ENCODE assay signal across 19 cellular contexts in the genomic region with DNA sequence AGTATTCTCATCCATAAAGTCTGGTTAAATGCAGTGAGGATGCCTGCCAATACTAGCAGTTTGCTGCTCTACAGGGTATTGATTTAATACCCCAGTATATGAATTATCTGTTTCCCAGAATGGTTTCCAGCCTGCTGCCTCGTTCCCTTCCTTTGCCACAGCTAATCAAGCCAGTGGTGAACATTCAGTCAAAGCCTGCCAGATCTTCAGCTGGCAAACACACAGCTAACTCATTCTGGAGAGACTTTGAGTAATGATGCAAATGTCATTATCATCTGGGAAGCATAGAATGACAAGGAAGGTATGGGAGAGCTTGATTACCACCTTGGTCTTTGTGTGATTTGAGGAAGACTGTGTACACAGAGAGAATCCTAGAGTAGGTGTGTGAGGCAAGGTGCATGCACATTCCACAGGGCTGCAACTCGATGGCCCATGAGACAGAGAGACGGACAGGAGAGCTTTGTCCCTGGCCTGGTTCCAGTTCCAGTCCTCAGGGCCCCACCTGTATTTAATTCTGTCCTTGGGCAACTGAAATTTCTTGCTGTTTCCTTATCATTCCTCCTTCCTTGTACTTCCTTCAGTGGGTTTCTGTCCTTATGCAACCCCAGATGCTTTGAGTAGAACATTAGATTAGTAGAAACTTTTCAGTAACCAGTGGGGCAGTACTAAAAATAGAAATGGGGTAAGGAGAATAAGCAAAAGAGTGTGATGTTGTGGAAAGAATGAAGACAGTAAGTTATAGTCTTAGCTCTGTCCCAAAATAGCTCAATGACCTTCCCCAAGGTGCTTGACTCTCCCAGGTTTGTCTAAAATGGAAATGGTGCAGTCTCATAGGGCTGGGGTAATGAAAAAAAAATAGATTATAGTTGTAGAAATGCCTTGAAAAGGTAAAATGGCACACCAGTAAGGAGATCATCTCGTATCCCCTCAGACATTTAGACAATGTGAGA.
"Had no signal": no experiment of that assay in that cellular context is flagged by ENCODE, and none has a peak within 500 bp of the region (broad histone marks: within the 10 kb centered on the region; RNA-seq: fewer than 3 reads in every experiment).

No MANE protein-coding gene starts in this region.

- ATAC-seq: activated CD4-positive, CD25-positive, alpha-beta regulatory T cell treated with anti-CD3 and anti-CD28 coated beads, Interleukin-2, amount 50 U/mL, for 24 hours; activated CD8-positive, alpha-beta memory T cell treated with anti-CD3 and anti-CD28 coated beads, Interleukin-2, amount 10 ng/mL, durations not matched to agents 7 days and 5 days; activated naive CD4-positive, alpha-beta T cell treated with anti-CD3 and anti-CD28 coated beads, Interleukin-2, amount 50 U/mL, for 72 hours; naive thymus-derived CD4-positive, alpha-beta T cell; stimulated activated naive CD8-positive, alpha-beta T cell treated with anti-CD3 and anti-CD28 coated beads, Interleukin-15, Interleukin-2, amounts not matched to agents 100 U/mL and 50 U/mL, for 24 hours had no signal

- H3K27ac ChIP-seq: brain microvascular endothelial cell, esophagus squamous epithelium, neutrophil, sigmoid colon had no signal

- H3K27me3 ChIP-seq: brain microvascular endothelial cell, dorsolateral prefrontal cortex, esophagus squamous epithelium, neutrophil, sigmoid colon had no signal

- H3K36me3 ChIP-seq: brain microvascular endothelial cell, esophagus squamous epithelium, neutrophil, sigmoid colon had no signal

- H3K9me3 ChIP-seq: esophagus squamous epithelium, neutrophil, sigmoid colon had no signal

- H3K4me3 ChIP-seq: dorsolateral prefrontal cortex, esophagus squamous epithelium, lung, sigmoid colon had no signal

- DNase-seq: activated CD4-positive, alpha-beta T cell treated with anti-CD3 and anti-CD28 coated beads, Interleukin-2, amount 50 U/mL, for 4 hours; activated CD8-positive, alpha-beta memory T cell treated with anti-CD3 and anti-CD28 coated beads, Interleukin-2, amount 10 ng/mL, durations not matched to agents 7 days and 5 days; activated effector memory CD4-positive, alpha-beta T cell treated with Interleukin-2 at 50 U/mL for 16 hours; activated T-cell treated with anti-CD3 and anti-CD28 coated beads, Interleukin-2, amount 50 U/mL, for 24 hours; brain microvascular endothelial cell; esophagus squamous epithelium; foreskin fibroblast; naive thymus-derived CD4-positive, alpha-beta T cell; posterior cingulate gyrus; sigmoid colon; stimulated activated CD4-positive, alpha-beta T cell treated with anti-CD3 and anti-CD28 coated beads, Interleukin-12 subunit alpha, Interleukin-12 subunit beta, amount 100 ng/mL, for 4 hours; stimulated activated CD8-positive, alpha-beta memory T cell treated with anti-CD3 and anti-CD28 coated beads, Interleukin-4, amount 100 ng/mL, for 48 hours; stimulated activated naive CD8-positive, alpha-beta T cell treated with anti-CD3 and anti-CD28 coated beads, Interleukin-15, Interleukin-2, amounts not matched to agents 100 U/mL and 50 U/mL, for 24 hours; T-helper 2 cell had no signal
